In genomic region chr19:45801603-45802175, GRCh38 we compare ENCODE assay signal across 17 cellular contexts. TPM values are rescaled to one million over a fixed set of nuclear protein-coding genes. Genes with fewer than 3 reads are reported as not detected.
DNase-seq lines count a peak whose midpoint lies in the region; ATAC-seq and TF ChIP-seq lines count a peak whose summit lies in the region.
"Had no signal": no experiment of that assay in that cellular context is flagged by ENCODE, and none has a peak within 500 bp of the region (broad histone marks: within the 10 kb centered on the region; RNA-seq: fewer than 3 reads in every experiment).

No MANE protein-coding gene starts in this region.

- dilution Hi-C loops in IMR-90 (cut with HindIII; ENCODE audit: low sequenced_read_pairs, unreplicated experiment): no loop called here

- H3K56ac ChIP-seq in IMR-90 (ENCODE audit: extremely low read depth, insufficient read depth, low read length): no peak overlapping the region

- peaks cover 19% of the 10 kb centered on the region for H3K4me1 Mint-ChIP-seq in chondrocyte (ENCODE audit: low read depth)
- peaks cover 11% of the 10 kb centered on the region for H3K4me1 Mint-ChIP-seq in GM23338

- H3K4me3 Mint-ChIP-seq in chondrocyte (ENCODE audit: unreplicated experiment) (no peak overlapping the region), GM23338 (no peak overlapping the region)
- H3K4me3 Mint-ChIP-seq: CD4-positive, alpha-beta T cell; IgD-negative memory B cell had no signal

- peak overlapping the region in 9 of 11 experiments; percentile 12 to 89 (median 72); a peak in 14 of 22 replicates for H3K4me2 ChIP-seq in BLaER1 treated with 17β-estradiol and CSF1 and Interleukin-3, amounts not matched to agents 10 nM and 100 nM
- H3K4me2 ChIP-seq in IMR-90 (ENCODE audit: low read depth, low read length) (no peak overlapping the region), neuronal stem cell (ENCODE audit: insufficient read depth, low read length, poor library complexity, severe bottlenecking) (no peak overlapping the region), GM23338 (no peak overlapping the region)

- H3K27ac Mint-ChIP-seq in chondrocyte (ENCODE audit: unreplicated experiment) (peak overlapping the region; percentile 12), GM23338 (no peak overlapping the region)
- H3K27ac Mint-ChIP-seq: CD4-positive, alpha-beta T cell had no signal

- H3K9me3 ChIP-seq in BLaER1 treated with 17β-estradiol and CSF1 and Interleukin-3, amounts not matched to agents 10 nM and 100 nM (replicated peaks in 1 of 11): no peaks in the 10 kb centered on the region
- H3K9me3 ChIP-seq in IMR-90 (ENCODE audit: control insufficient read depth, insufficient read depth, low read length): peaks cover 4% of the 10 kb centered on the region
- H3K9me3 ChIP-seq in neuronal stem cell (replicated peaks in 1 of 2; ENCODE audit: control insufficient read depth in 2 of 2, insufficient read depth in 1 of 2, low read depth in 1 of 2, low read length in 2 of 2): peaks cover 0 to 4% of the 10 kb centered on the region in 2 donors

- H3K14ac ChIP-seq in IMR-90 (replicated peaks; ENCODE audit: low read depth, low read length) (no peak overlapping the region), neuronal stem cell (ENCODE audit: low read length) (peak overlapping the region; percentile 56)

- 0 out of 2 replicates have a peak, but pooled peaks cover 2% of the 10 kb centered on the region for H3K9me1 ChIP-seq in IMR-90 (ENCODE audit: insufficient read depth, low read length)

- H3K4ac ChIP-seq in IMR-90 (ENCODE audit: low read depth, low read length) (0 out of 2 replicates have a peak overlapping the region, but pooled peaks have one; percentile 7), neuronal stem cell (ENCODE audit: low read length) (no peak overlapping the region)

- H4K91ac ChIP-seq in IMR-90 (ENCODE audit: insufficient read depth, low read depth, low read length): no peak overlapping the region
- no peak overlapping the region for H4K91ac ChIP-seq in neuronal stem cell (ENCODE audit: low read depth, low read length, poor library complexity)

- H3K9ac ChIP-seq in BLaER1 treated with 17β-estradiol and CSF1 and Interleukin-3, amounts not matched to agents 10 nM and 100 nM: no peak overlapping the region
- H3K9ac ChIP-seq in IMR-90 (ENCODE audit: low read depth, low read length) (no peak overlapping the region), neuronal stem cell (ENCODE audit: low read depth, low read length, poor library complexity) (peak overlapping the region; percentile 50)

- no peak overlapping the region for H4K8ac ChIP-seq in IMR-90 (ENCODE audit: low read depth in 2 of 2, low read length in 2 of 2)
- no peak overlapping the region for H4K8ac ChIP-seq in neuronal stem cell (ENCODE audit: low read depth, low read length)

- H2BK120ac ChIP-seq in IMR-90 (ENCODE audit: low read depth, low read length): no peak overlapping the region
- H2BK120ac ChIP-seq in neuronal stem cell (ENCODE audit: low read depth, low read length): peak overlapping the region; percentile 18

- H2BK5ac ChIP-seq in IMR-90 (ENCODE audit: low read depth, low read length, poor library complexity, severe bottlenecking) (no peak overlapping the region), neuronal stem cell (ENCODE audit: low read length) (no peak overlapping the region)

- 83% methylated on average over 3 of the region's 7 CpGs; no CpG with 5 or more reads in 1 of the 2 experiments for WGBS in IMR-90 (ENCODE audit: extremely low coverage in 2 of 2, insufficient read length in 1 of 2), 2 experiments
- no CpG with 5 or more reads among the region's 7 CpGs for WGBS in neuronal stem cell (ENCODE audit: extremely low coverage in 2 of 2, insufficient read length in 2 of 2, insufficient replicate concordance in 1 of 2), 2 donors

- no peaks in the 10 kb centered on the region for H3K36me3 Mint-ChIP-seq in chondrocyte (ENCODE audit: low read depth)
- no peaks in the 10 kb centered on the region for H3K36me3 Mint-ChIP-seq in GM23338 (ENCODE audit: low read depth)
- H3K36me3 Mint-ChIP-seq: IgD-negative memory B cell had no signal

- ATAC-seq in IMR-90 (ENCODE audit: low read depth) (no peak), GM23338 (no peak)

- no peak for TF ChIP-seq POLR2A in IMR-90 (IDR thresholded peaks at IDR 0.05; ENCODE audit: low read depth, low read length)

- peaks cover 0 to 22% (median 8%) of the 10 kb centered on the region in 11 experiments; a peak in 11 of 22 replicates for H4K20me1 ChIP-seq in BLaER1 treated with 17β-estradiol and CSF1 and Interleukin-3, amounts not matched to agents 10 nM and 100 nM
- H4K20me1 ChIP-seq in IMR-90 (ENCODE audit: insufficient read depth, low read length) (no peaks in the 10 kb centered on the region), GM23338 (replicated peaks; ENCODE audit: insufficient read depth) (no peaks in the 10 kb centered on the region)

- peaks cover 30 to 50% (median 43%) of the 10 kb centered on the region in 10 experiments for H3K4me1 ChIP-seq in BLaER1 treated with 17β-estradiol and CSF1 and Interleukin-3, amounts not matched to agents 10 nM and 100 nM
- peaks cover 10% of the 10 kb centered on the region for H3K4me1 ChIP-seq in IMR-90 (ENCODE audit: control insufficient read depth, insufficient read depth, low read length)
- peaks cover 4 to 5% of the 10 kb centered on the region in 2 donors for H3K4me1 ChIP-seq in neuronal stem cell (ENCODE audit: control insufficient read depth in 2 of 2, insufficient read depth in 1 of 2, low read depth in 1 of 2, low read length in 2 of 2)
- no peaks in the 10 kb centered on the region for H3K4me1 ChIP-seq in GM23338 (ENCODE audit: insufficient read depth)

- peak overlapping the region; percentile 39 for H2AK5ac ChIP-seq in IMR-90 (ENCODE audit: low read depth, low read length)
- H2AK5ac ChIP-seq in neuronal stem cell (ENCODE audit: low read depth, low read length): peak overlapping the region; percentile 96

- H3K36me3 ChIP-seq in BLaER1 treated with 17β-estradiol and CSF1 and Interleukin-3, amounts not matched to agents 10 nM and 100 nM: no peaks in the 10 kb centered on the region
- H3K36me3 ChIP-seq in IMR-90 (ENCODE audit: control insufficient read depth, insufficient read depth, low read length): no peaks in the 10 kb centered on the region
- no peaks in the 10 kb centered on the region for H3K36me3 ChIP-seq in neuronal stem cell (replicated peaks in 1 of 2; ENCODE audit: control insufficient read depth in 2 of 2, insufficient read depth in 2 of 2, low read length in 2 of 2)
- H3K36me3 ChIP-seq in GM23338 (ENCODE audit: insufficient read depth): no peaks in the 10 kb centered on the region

- in situ Hi-C loops in IMR-90 (cut with MboI; ENCODE audit: low sequenced_read_pairs): no loop called here

- TF ChIP-seq CTCF in IMR-90 (conservative IDR thresholded peaks at IDR 0.05; ENCODE audit: low read depth, low read length) (no peak), chondrocyte (IDR thresholded peaks at IDR 0.05) (no peak), GM23338 (conservative IDR thresholded peaks at IDR 0.05; ENCODE audit: low read depth in 2 of 2) (no peak)

- no peaks in the 10 kb centered on the region for H3K79me2 ChIP-seq in GM23338 (replicated peaks; ENCODE audit: insufficient read depth)

- H3K27me3 Mint-ChIP-seq in chondrocyte (ENCODE audit: low read depth) (no peaks in the 10 kb centered on the region), GM23338 (ENCODE audit: insufficient read depth, low read depth, poor library complexity) (peaks cover 15% of the 10 kb centered on the region)

- CTCF ChIA-PET in IMR-90 (lab: Yijun Ruan, JAX): interaction anchor here (0.6 to 0.7 kb wide), 2 partner anchors 19 to 44 kb away, joined by 3 read pairs; no protein-coding TSS in a partner anchor

- no peaks in the 10 kb centered on the region for H3K9me2 ChIP-seq in GM23338 (ENCODE audit: insufficient read depth)

- H2BK12ac ChIP-seq in neuronal stem cell (ENCODE audit: low read length): peak overlapping the region; percentile 63

- POLR2A ChIA-PET in IMR-90 (lab: Charles Lee; ENCODE audit: unreplicated experiment): no interaction called here

- H2AFZ ChIP-seq in IMR-90 (replicated peaks; ENCODE audit: low read length, poor library complexity) (no peak overlapping the region), neuronal stem cell (ENCODE audit: low read length) (no peak overlapping the region), GM23338 (no peak overlapping the region; the same call in 1 of the 2 replicates)

- no peak overlapping the region for H3K4me3 ChIP-seq in BLaER1 treated with 17β-estradiol and CSF1 and Interleukin-3, amounts not matched to agents 10 nM and 100 nM
- H3K4me3 ChIP-seq in IMR-90 (ENCODE audit: insufficient read depth, low read depth, low read length): no peak overlapping the region
- H3K4me3 ChIP-seq in neuronal stem cell (ENCODE audit: low read length in 2 of 2): peak overlapping the region in 1 of 2 donors; percentile 5
- no peak overlapping the region for H3K4me3 ChIP-seq in GM23338

- H2BK15ac ChIP-seq in IMR-90 (ENCODE audit: low read depth, low read length) (no peak overlapping the region; the same call in 2 of the 3 replicates), neuronal stem cell (ENCODE audit: low read length) (peak overlapping the region; percentile 85)

- no peak overlapping the region for H2AK9ac ChIP-seq in IMR-90 (replicated peaks; ENCODE audit: low read depth, low read length, poor library complexity)

- H3K27me3 ChIP-seq in BLaER1 treated with 17β-estradiol and CSF1 and Interleukin-3, amounts not matched to agents 10 nM and 100 nM: peaks cover 0 to 70% (median 4%) of the 10 kb centered on the region in 11 experiments; a peak in 9 of 22 replicates
- H3K27me3 ChIP-seq in IMR-90 (ENCODE audit: control insufficient read depth, insufficient read depth, low read length): no peaks in the 10 kb centered on the region
- peaks cover 0 to 3% (median 0%) of the 10 kb centered on the region in 3 experiments for H3K27me3 ChIP-seq in neuronal stem cell (ENCODE audit: control insufficient read depth in 3 of 3, insufficient read depth in 3 of 3, low read depth in 1 of 3, low read length in 3 of 3)
- no peaks in the 10 kb centered on the region for H3K27me3 ChIP-seq in GM23338 (ENCODE audit: insufficient read depth)

- H3K23ac ChIP-seq in IMR-90 (ENCODE audit: low read depth, low read length): no peak overlapping the region
- H3K23ac ChIP-seq in neuronal stem cell (ENCODE audit: low read depth, low read length, poor library complexity): no peak overlapping the region

- no peak overlapping the region for H4K5ac ChIP-seq in IMR-90 (ENCODE audit: low read depth, low read length)

- 0 out of 22 replicates have a peak overlapping the region, but pooled peaks of 1 of the 11 experiments have one; percentile 79 for H3K27ac ChIP-seq in BLaER1 treated with 17β-estradiol and CSF1 and Interleukin-3, amounts not matched to agents 10 nM and 100 nM
- no peak overlapping the region for H3K27ac ChIP-seq in IMR-90 (ENCODE audit: insufficient read depth, low read length)
- no peak overlapping the region for H3K27ac ChIP-seq in neuronal stem cell (replicated peaks; ENCODE audit: low read length)
- H3K27ac ChIP-seq in GM23338 (ENCODE audit: low read depth): no peak overlapping the region

- H3K18ac ChIP-seq in IMR-90 (ENCODE audit: low read depth, low read length) (no peak overlapping the region), neuronal stem cell (ENCODE audit: low read length) (peak overlapping the region; percentile 59)

- H3K79me1 ChIP-seq in IMR-90 (ENCODE audit: low read depth in 1 of 2, low read length in 2 of 2) (0 out of 4 replicates have a peak, but pooled peaks cover 0 to 5% of the 10 kb centered on the region in 2 experiments), neuronal stem cell (ENCODE audit: low read depth, low read length) (no peaks in the 10 kb centered on the region)

- no peak for TF ChIP-seq RAD21 in IMR-90 (IDR thresholded peaks at IDR 0.05; ENCODE audit: low read length)

- H3F3A ChIP-seq in GM23338 (replicated peaks; ENCODE audit: low read depth): no peaks in the 10 kb centered on the region

- H3K9me3 Mint-ChIP-seq in chondrocyte (ENCODE audit: low read depth) (no peaks in the 10 kb centered on the region), GM23338 (no peaks in the 10 kb centered on the region; the same call in 2 of the 3 replicates)
- H3K9me3 Mint-ChIP-seq: CD4-positive, alpha-beta T cell; IgD-negative memory B cell had no signal

- no TSS peak for BruUV-seq in IMR-90 (replicated peaks; lab: Mats Ljungman, UMichigan)

- no peak for DNase-seq in IMR-90
- DNase-seq in chondrocyte (ENCODE audit: low spot score): no peak
- DNase-seq in neuronal stem cell (ENCODE audit: low spot score): no peak
- no peak for DNase-seq in SHP77 (lab: John Stamatoyannopoulos, UW)
- no peak for DNase-seq in activated CD4-positive, alpha-beta T cell treated with anti-CD3 and anti-CD28 coated beads for 4 hours
- DNase-seq in stimulated activated CD4-positive, alpha-beta T cell treated with anti-CD3 and anti-CD28 coated beads, Interleukin-4, amount 100 ng/mL, for 1 hour: no peak
- no peak for DNase-seq in GM23338 (ENCODE audit: low spot score)
- DNase-seq: 8988T; AML-193; C1 segment of cervical spinal cord; Calu3; CD4-positive, alpha-beta T cell; DMS79; EL; H7 had no signal

- H2BK20ac ChIP-seq in IMR-90 (ENCODE audit: low read depth, low read length): peak overlapping the region; percentile 20; the same call in 1 of the 2 replicates

- intact Hi-C loops in IMR-90 (cut with micrococcal nuclease): no loop called here

RNA-seq across cellular contexts. Expression of gene DMWD, which starts 9.0 kb away (rescaled TPM):
- total RNA-seq in IMR-90 (2012; rRNA removed) (9.7 and 10.0 TPM in 2 replicates), chondrocyte (77.6 to 83.0 TPM (median 79.4 TPM) in 3 replicates)
- polyA plus RNA-seq in IMR-90 (2012; rRNA removed) (28.5 and 33.1 TPM in 2 replicates), GM23338 (2016; fragmentation: Nextera tagmentation; extraction: Ambion mirVana) (11.8 and 12.1 TPM in 2 replicates)
- polyA plus RNA-seq in IMR-90 (2012; cell fraction: cytosol; rRNA removed): 16.5 and 25.3 TPM in 2 replicates
- 159 and 263 TPM in 2 replicates for polyA plus RNA-seq in IMR-90 (2012; cell fraction: nucleus; rRNA removed; ENCODE audit: low replicate concordance)
- polyA plus RNA-seq in neuronal stem cell (2013, experiment 1 of 2): 36.3 TPM
- 35.8 TPM for polyA plus RNA-seq in neuronal stem cell (2013, experiment 2 of 2)
- 33.1 and 45.6 TPM in 2 replicates for total RNA-seq in GM23338 (2014; rRNA removed; shearing (Covaris generic))

RNA-seq across cellular contexts. Expression of gene RSPH6A, which starts 13.4 kb away (rescaled TPM):
- total RNA-seq in IMR-90 (2012; rRNA removed) (under 0.01 TPM in 2 replicates), chondrocyte (0.15 TPM in 1 of 3 replicates, not detected in the others)
- polyA plus RNA-seq in IMR-90 (2012; rRNA removed) (0.09 TPM in 1 of 2 replicates, not detected in the other), GM23338 (2016; fragmentation: Nextera tagmentation; extraction: Ambion mirVana) (0.11 TPM in 1 of 2 replicates, not detected in the other)
- 0.04 TPM in 1 of 2 replicates, not detected in the other for polyA plus RNA-seq in IMR-90 (2012; cell fraction: cytosol; rRNA removed)
- 0.04 and 0.05 TPM in 2 replicates for polyA plus RNA-seq in IMR-90 (2012; cell fraction: nucleus; rRNA removed; ENCODE audit: low replicate concordance)
- not detected for polyA plus RNA-seq in neuronal stem cell (2013, experiment 1 of 2)
- 0.03 TPM for polyA plus RNA-seq in neuronal stem cell (2013, experiment 2 of 2)
- 0.21 and 0.23 TPM in 2 replicates for total RNA-seq in GM23338 (2014; rRNA removed; shearing (Covaris generic))
- polyA plus RNA-seq: IgD-negative memory B cell had no signal

RNA-seq across cellular contexts. Expression of gene DMPK, which starts 19.4 kb away (rescaled TPM):
- total RNA-seq in IMR-90 (2012; rRNA removed) (7.9 and 10.0 TPM in 2 replicates), chondrocyte (95.0 to 176 TPM (median 162 TPM) in 3 replicates)
- polyA plus RNA-seq in IMR-90 (2012; rRNA removed) (48.5 and 50.7 TPM in 2 replicates), GM23338 (2016; fragmentation: Nextera tagmentation; extraction: Ambion mirVana) (9.2 and 9.8 TPM in 2 replicates)
- polyA plus RNA-seq in IMR-90 (2012; cell fraction: cytosol; rRNA removed): 39.1 and 50.8 TPM in 2 replicates
- 395 and 718 TPM in 2 replicates for polyA plus RNA-seq in IMR-90 (2012; cell fraction: nucleus; rRNA removed; ENCODE audit: low replicate concordance)
- 29.4 TPM for polyA plus RNA-seq in neuronal stem cell (2013, experiment 1 of 2)
- polyA plus RNA-seq in neuronal stem cell (2013, experiment 2 of 2): 28.6 TPM
- 18.9 and 24.0 TPM in 2 replicates for total RNA-seq in GM23338 (2014; rRNA removed; shearing (Covaris generic))

RNA-seq across cellular contexts. Expression of gene SIX5, which starts 32.6 kb away (rescaled TPM):
- total RNA-seq in IMR-90 (2012; rRNA removed) (0.90 and 1.4 TPM in 2 replicates), chondrocyte (29.3 to 33.8 TPM (median 33.0 TPM) in 3 replicates)
- polyA plus RNA-seq in IMR-90 (2012; rRNA removed) (15.5 TPM in 2 replicates), GM23338 (2016; fragmentation: Nextera tagmentation; extraction: Ambion mirVana) (10.1 and 12.4 TPM in 2 replicates)
- polyA plus RNA-seq in IMR-90 (2012; cell fraction: cytosol; rRNA removed): 11.5 and 18.1 TPM in 2 replicates
- polyA plus RNA-seq in IMR-90 (2012; cell fraction: nucleus; rRNA removed; ENCODE audit: low replicate concordance): 24.5 and 68.5 TPM in 2 replicates
- polyA plus RNA-seq in neuronal stem cell (2013, experiment 1 of 2): 34.8 TPM
- 34.5 TPM for polyA plus RNA-seq in neuronal stem cell (2013, experiment 2 of 2)
- total RNA-seq in GM23338 (2014; rRNA removed; shearing (Covaris generic)): 16.1 and 22.6 TPM in 2 replicates

Comparison
In these comparisons a context has a peak if more than half of its experiments do, and no peak if none do; other contexts are left out.
1. H3K4me2 ChIP-seq: peak in BLaER1 treated with 17β-estradiol and CSF1 and Interleukin-3, amounts not matched to agents 10 nM and 100 nM (9 of 11); none in IMR-90 (single experiment), neuronal stem cell (single experiment) and GM23338 (single experiment).